In genomic region chr14:75002392-75003249, GRCh38 we compare ENCODE assay signal across 8 cellular contexts. TPM values are rescaled to one million over a fixed set of nuclear protein-coding genes. Genes with fewer than 3 reads are reported as not detected.
A peak's percentile ranks its signal among the peaks of the same experiment; 100 is the strongest.
DNase-seq lines count a peak whose midpoint lies in the region; ATAC-seq and TF ChIP-seq lines count a peak whose summit lies in the region.

TSS of gene EIF2B2 (plus strand) at chr14:75002921. CDS start at chr14:75002991, 70 bp downstream.

- TF ChIP-seq CTCF in RWPE2 (IDR thresholded peaks at IDR 0.05; ENCODE audit: poor library complexity, severe bottlenecking) (no peak), fibroblast of mammary gland (conservative IDR thresholded peaks at IDR 0.05; ENCODE audit: control insufficient read depth, insufficient read depth, low read depth, low read length) (no peak), natural killer cell (IDR thresholded peaks at IDR 0.05) (no peak)

- no peaks in the 10 kb centered on the region for H3K27me3 ChIP-seq in RWPE2 (ENCODE audit: insufficient read depth, poor library complexity, severe bottlenecking)

- H3K27me3 Mint-ChIP-seq in activated T-helper 2 cell treated with anti-CD3 and anti-CD28 coated beads, Interferon-gamma antibody, Interleukin-2, Interleukin-4, amounts not matched to agents 10 μg/mL and 5 μg/mL and 100 μg/mL, durations not matched to agents 14 hours and 24 hours and 36 hours (ENCODE audit: low read depth): peaks cover 2% of the 10 kb centered on the region
- H3K27me3 Mint-ChIP-seq in natural killer cell (ENCODE audit: low read depth in 2 of 2): no peaks in the 10 kb centered on the region

- H3K36me3 ChIP-seq in RWPE2 (ENCODE audit: low read depth): peaks cover 37% of the 10 kb centered on the region

- peak; percentile 96 for DNase-seq in EH (ENCODE audit: low read depth)
- peak; percentile 93 for DNase-seq in H4 (ENCODE audit: low spot score)
- peak; percentile 95 for DNase-seq in LoVo (ENCODE audit: low spot score)
- DNase-seq in RWPE2 (ENCODE audit: low spot score): peak; percentile 99
- DNase-seq in activated T-helper 2 cell treated with anti-CD3 and anti-CD28 coated beads, Interferon-gamma antibody, Interleukin-2, Interleukin-4, amounts not matched to agents 10 μg/mL and 5 μg/mL and 100 μg/mL, durations not matched to agents 14 hours and 24 hours and 36 hours (ENCODE audit: low spot score): peak; percentile 99
- peak; percentile 91 for DNase-seq in fibroblast of mammary gland (ENCODE audit: low read depth)
- DNase-seq in natural killer cell: peak; percentile 97
- DNase-seq in stimulated activated naive CD4-positive, alpha-beta T cell treated with Interleukin-2 at 50 U/mL for 16 hours (lab: John Stamatoyannopoulos, UW): peak; percentile 98

- peaks cover 5% of the 10 kb centered on the region for H3K9me3 Mint-ChIP-seq in activated T-helper 2 cell treated with anti-CD3 and anti-CD28 coated beads, Interferon-gamma antibody, Interleukin-2, Interleukin-4, amounts not matched to agents 10 μg/mL and 5 μg/mL and 100 μg/mL, durations not matched to agents 14 hours and 24 hours and 36 hours
- no peaks in the 10 kb centered on the region for H3K9me3 Mint-ChIP-seq in natural killer cell

- H3K4me3 Mint-ChIP-seq in activated T-helper 2 cell treated with anti-CD3 and anti-CD28 coated beads, Interferon-gamma antibody, Interleukin-2, Interleukin-4, amounts not matched to agents 10 μg/mL and 5 μg/mL and 100 μg/mL, durations not matched to agents 14 hours and 24 hours and 36 hours (ENCODE audit: low read depth): peak within 1 kb of the TSS; percentile 94
- peak within 1 kb of the TSS; percentile 98 for H3K4me3 Mint-ChIP-seq in natural killer cell

- peaks cover 23% of the 10 kb centered on the region for H3K4me1 ChIP-seq in RWPE2 (ENCODE audit: insufficient read depth, poor library complexity, severe bottlenecking)

- intact Hi-C loops in activated T-helper 2 cell treated with anti-CD3 and anti-CD28 coated beads, Interferon-gamma antibody, Interleukin-2, Interleukin-4, amounts not matched to agents 10 μg/mL and 5 μg/mL and 100 μg/mL, durations not matched to agents 14 hours and 24 hours and 36 hours (cut with micrococcal nuclease): loop anchor here (5.0 kb wide), 2 partner anchors 55 to 60 kb away; partner anchors contain the start of gene ACYP1
- intact Hi-C loops in natural killer cell (cut with micrococcal nuclease): loop anchor here (1.0 to 10.0 kb wide), 5 partner anchors 56 to 509 kb away; partner anchors contain the start of genes ACYP1, ISCA2 and NPC2

- H3K9me3 ChIP-seq in RWPE2 (ENCODE audit: severe bottlenecking): no peaks in the 10 kb centered on the region

- peak; percentile 95 for ATAC-seq in RWPE2 (ENCODE audit: low read depth)
- ATAC-seq in natural killer cell: peak; percentile 93 to 99 (median 93)

- peaks cover 27% of the 10 kb centered on the region for H3K4me1 Mint-ChIP-seq in activated T-helper 2 cell treated with anti-CD3 and anti-CD28 coated beads, Interferon-gamma antibody, Interleukin-2, Interleukin-4, amounts not matched to agents 10 μg/mL and 5 μg/mL and 100 μg/mL, durations not matched to agents 14 hours and 24 hours and 36 hours (ENCODE audit: low read depth)
- peaks cover 55 to 58% of the 10 kb centered on the region in 2 donors for H3K4me1 Mint-ChIP-seq in natural killer cell

- peak within 1 kb of the TSS; percentile 88 for H3K27ac Mint-ChIP-seq in activated T-helper 2 cell treated with anti-CD3 and anti-CD28 coated beads, Interferon-gamma antibody, Interleukin-2, Interleukin-4, amounts not matched to agents 10 μg/mL and 5 μg/mL and 100 μg/mL, durations not matched to agents 14 hours and 24 hours and 36 hours
- H3K27ac Mint-ChIP-seq in natural killer cell: peak within 1 kb of the TSS; percentile 94 to 95

- H3K4me3 ChIP-seq in RWPE2 (ENCODE audit: severe bottlenecking) (peak within 1 kb of the TSS; percentile 68), fibroblast of mammary gland (ENCODE audit: control insufficient read depth, low read depth, low read length) (peak within 1 kb of the TSS; percentile 96)

- peaks cover 41% of the 10 kb centered on the region for H3K36me3 Mint-ChIP-seq in activated T-helper 2 cell treated with anti-CD3 and anti-CD28 coated beads, Interferon-gamma antibody, Interleukin-2, Interleukin-4, amounts not matched to agents 10 μg/mL and 5 μg/mL and 100 μg/mL, durations not matched to agents 14 hours and 24 hours and 36 hours (ENCODE audit: low read depth)
- peaks cover 11% of the 10 kb centered on the region for H3K36me3 Mint-ChIP-seq in natural killer cell

- peak within 1 kb of the TSS; percentile 64 for H3K27ac ChIP-seq in RWPE2 (ENCODE audit: poor library complexity, severe bottlenecking)

RNA-seq across cellular contexts. Expression of gene EIF2B2, which starts in this region (rescaled TPM):
- 51.0 and 90.5 TPM in 2 replicates for total RNA-seq in H4 (2014; rRNA removed; shearing (Covaris generic))
- 46.4 and 50.4 TPM in 2 replicates for total RNA-seq in activated T-helper 2 cell treated with anti-CD3 and anti-CD28 coated beads, Interferon-gamma antibody, Interleukin-2, Interleukin-4, amounts not matched to agents 10 μg/mL and 5 μg/mL and 100 μg/mL, durations not matched to agents 14 hours and 24 hours and 36 hours
- 10 to 100 TPM; 22.2 to 45.1 (median 31.2) TPM for total RNA-seq in natural killer cell

Comparison
In these comparisons a context has a peak if more than half of its experiments do, and no peak if none do; other contexts are left out.
1. Peak in every context shown above with its lines: DNase-seq, ATAC-seq, H3K4me3 ChIP-seq and H3K27ac ChIP-seq.